22 cellular contexts compared by ENCODE assay signal in the genomic region with DNA sequence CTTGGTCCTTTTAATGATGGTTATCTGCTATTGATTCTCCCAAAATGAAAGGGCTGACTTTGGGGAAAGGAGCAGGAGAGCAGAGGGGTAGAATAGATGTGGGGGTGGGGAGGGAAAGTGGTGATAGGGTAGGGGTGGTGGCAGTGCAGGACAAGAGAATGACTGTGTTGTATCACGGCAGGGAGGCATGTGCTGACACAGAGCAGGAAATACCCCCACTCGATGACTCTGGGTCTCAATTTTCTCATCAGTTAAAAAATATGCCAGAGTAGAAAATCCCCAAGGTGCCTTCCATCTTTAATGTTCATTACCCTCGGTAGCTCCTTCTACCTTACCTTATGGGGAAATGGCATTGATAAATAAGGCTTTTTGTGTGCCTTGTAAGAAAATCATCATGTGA.
DNase-seq lines count a peak whose midpoint lies in the region; ATAC-seq, FAIRE-seq and TF ChIP-seq lines count a peak whose summit lies in the region.
"Had no signal": no experiment of that assay in that cellular context is flagged by ENCODE, and none has a peak within 500 bp of the region (broad histone marks: within the 10 kb centered on the region; RNA-seq: fewer than 3 reads in every experiment).

No MANE protein-coding gene starts in this region.

- H3K4me2 ChIP-seq in GM23338: no peak overlapping the region
- H3K4me2 ChIP-seq: hepatocyte had no signal

- peaks cover 14% of the 10 kb centered on the region for H3K4me1 Mint-ChIP-seq in GM23338
- H3K4me1 Mint-ChIP-seq in stimulated activated memory B cell treated with anti-CD40 and anti-IgM and Interleukin-4, amounts not matched to agents 10 μg/mL and 1 μg/mL and 100 μg/mL, for 72 hours: peaks cover 28% of the 10 kb centered on the region

- H3K4me1 ChIP-seq in GM23338 (ENCODE audit: insufficient read depth): peaks cover 7% of the 10 kb centered on the region; the same call in 1 of the 2 replicates

- H3K27ac ChIP-seq in GM23338 (ENCODE audit: low read depth): no peak overlapping the region
- H3K27ac ChIP-seq: hepatocyte had no signal

- no peaks in the 10 kb centered on the region for H3K27me3 ChIP-seq in GM23338 (ENCODE audit: insufficient read depth)
- no peaks in the 10 kb centered on the region for H3K27me3 ChIP-seq in bronchial epithelial cell (ENCODE audit: control insufficient read depth, insufficient read depth, low read length)
- H3K27me3 ChIP-seq: hepatocyte had no signal

- H3K9me2 ChIP-seq in GM23338 (ENCODE audit: insufficient read depth): no peaks in the 10 kb centered on the region; the same call in 1 of the 2 replicates

- TF ChIP-seq CTCF in GM23338 (conservative IDR thresholded peaks at IDR 0.05; ENCODE audit: low read depth in 2 of 2) (no peak), bronchial epithelial cell (IDR thresholded peaks at IDR 0.05; ENCODE audit: insufficient read depth, low read length, severe bottlenecking) (no peak)

- no peaks in the 10 kb centered on the region for H3K27me3 Mint-ChIP-seq in GM23338 (ENCODE audit: insufficient read depth, low read depth, poor library complexity)
- H3K27me3 Mint-ChIP-seq in stimulated activated memory B cell treated with anti-CD40 and anti-IgM and Interleukin-4, amounts not matched to agents 10 μg/mL and 1 μg/mL and 100 μg/mL, for 72 hours: peaks cover 11% of the 10 kb centered on the region

- H2AFZ ChIP-seq in GM23338: peak overlapping the region; percentile 23
- H2AFZ ChIP-seq: hepatocyte had no signal

- no peak for FAIRE-seq in bronchial epithelial cell (lab: Jason Lieb, UNC)

- no peaks in the 10 kb centered on the region for H3K9me3 Mint-ChIP-seq in GM23338
- peaks cover 3% of the 10 kb centered on the region for H3K9me3 Mint-ChIP-seq in stimulated activated memory B cell treated with anti-CD40 and anti-IgM and Interleukin-4, amounts not matched to agents 10 μg/mL and 1 μg/mL and 100 μg/mL, for 72 hours
- H3K9me3 Mint-ChIP-seq: activated T-helper 2 cell treated with anti-CD3 and anti-CD28 coated beads, Interferon-gamma antibody, Interleukin-2, Interleukin-4, amounts not matched to agents 10 μg/mL and 5 μg/mL and 100 μg/mL, durations not matched to agents 14 hours and 24 hours and 36 hours; CD8-positive, alpha-beta T cell; effector memory CD8-positive, alpha-beta T cell; mesothelial cell of epicardium had no signal

- H3K4me3 ChIP-seq in GM23338: no peak overlapping the region
- no peak overlapping the region for H3K4me3 ChIP-seq in bronchial epithelial cell (ENCODE audit: low read depth, low read length)
- H3K4me3 ChIP-seq: hepatocyte had no signal

- no peaks in the 10 kb centered on the region for H3F3A ChIP-seq in GM23338 (replicated peaks; ENCODE audit: low read depth)

- no peak overlapping the region for H3K27ac Mint-ChIP-seq in GM23338
- H3K27ac Mint-ChIP-seq in stimulated activated memory B cell treated with anti-CD40 and anti-IgM and Interleukin-4, amounts not matched to agents 10 μg/mL and 1 μg/mL and 100 μg/mL, for 72 hours: peak overlapping the region; percentile 44
- H3K27ac Mint-ChIP-seq: activated T-helper 2 cell treated with anti-CD3 and anti-CD28 coated beads, Interferon-gamma antibody, Interleukin-2, Interleukin-4, amounts not matched to agents 10 μg/mL and 5 μg/mL and 100 μg/mL, durations not matched to agents 14 hours and 24 hours and 36 hours; CD8-positive, alpha-beta T cell; mesothelial cell of epicardium had no signal

- H3K36me3 ChIP-seq in GM23338 (ENCODE audit: insufficient read depth) (no peaks in the 10 kb centered on the region), bronchial epithelial cell (ENCODE audit: control insufficient read depth, insufficient read depth, low read length) (no peaks in the 10 kb centered on the region)

- ATAC-seq in GM23338: no peak
- peak; percentile 49 for ATAC-seq in stimulated activated memory B cell treated with anti-CD40 and anti-IgM and Interleukin-4, amounts not matched to agents 10 μg/mL and 1 μg/mL and 100 μg/mL, for 72 hours
- ATAC-seq: CD8-positive, alpha-beta T cell; effector memory CD8-positive, alpha-beta T cell; right cardiac atrium had no signal

- H3K79me2 ChIP-seq in GM23338 (replicated peaks; ENCODE audit: insufficient read depth): no peaks in the 10 kb centered on the region
- H3K79me2 ChIP-seq: hepatocyte had no signal

- H3K36me3 Mint-ChIP-seq in GM23338 (ENCODE audit: low read depth): no peaks in the 10 kb centered on the region
- H3K36me3 Mint-ChIP-seq in stimulated activated memory B cell treated with anti-CD40 and anti-IgM and Interleukin-4, amounts not matched to agents 10 μg/mL and 1 μg/mL and 100 μg/mL, for 72 hours: no peaks in the 10 kb centered on the region
- H3K36me3 Mint-ChIP-seq: CD8-positive, alpha-beta T cell; mesothelial cell of epicardium had no signal

- peak; percentile 12 for DNase-seq in stimulated activated CD4-positive, alpha-beta T cell treated with anti-CD3 and anti-CD28 coated beads, Interleukin-15, amount 100 ng/mL, for 24 hours
- no peak for DNase-seq in stimulated activated CD4-positive, alpha-beta T cell treated with anti-CD3 and anti-CD28 coated beads, Interleukin-4, amount 100 ng/mL, for 1 hour
- DNase-seq in GM23338 (ENCODE audit: low spot score) (no peak), bronchial epithelial cell (ENCODE audit: low read depth) (peak; percentile 35), anterior cingulate cortex (lab: John Stamatoyannopoulos, UW) (no peak), NCI-H82 treated with DMSO at 0.1 percent for 48 hours (lab: John Stamatoyannopoulos, UW; ENCODE audit: unreplicated experiment) (no peak), GM19238 (ENCODE audit: insufficient read length, low spot score) (no peak)
- DNase-seq: amniotic stem cell; CD8-positive, alpha-beta T cell; DND-41; effector memory CD8-positive, alpha-beta T cell; kidney glomerular epithelial cell; MM.1S; NCI-H1930; NCI-H446 treated with DMSO at 0.1 percent for 48 hours; nucleus accumbens; right cardiac atrium; Right ventricle myocardium superior had no signal

- H4K20me1 ChIP-seq in GM23338 (replicated peaks; ENCODE audit: insufficient read depth): no peaks in the 10 kb centered on the region

- no peak overlapping the region for H3K4me3 Mint-ChIP-seq in GM23338
- no peak overlapping the region for H3K4me3 Mint-ChIP-seq in stimulated activated memory B cell treated with anti-CD40 and anti-IgM and Interleukin-4, amounts not matched to agents 10 μg/mL and 1 μg/mL and 100 μg/mL, for 72 hours
- H3K4me3 Mint-ChIP-seq: CD8-positive, alpha-beta T cell; effector memory CD8-positive, alpha-beta T cell; mesothelial cell of epicardium had no signal

TF ChIP-seq in GM23338, 12 proteins besides CTCF, POLR2A, EP300 and RAD21 (continues in another document):
- TF ChIP-seq ETS1 (IDR thresholded peaks at IDR 0.05) (no peak), ZNF331 (CRISPR knock-in tag; IDR thresholded peaks at IDR 0.05; ENCODE audit: low read depth) (no peak), EZH2phosphoT487 (IDR thresholded peaks at IDR 0.05; ENCODE audit: unreplicated experiment) (no peak), NANOG (IDR thresholded peaks at IDR 0.05; ENCODE audit: borderline replicate concordance) (no peak), STAT1 (IDR thresholded peaks at IDR 0.05; ENCODE audit: unreplicated experiment) (no peak), CREB1 (CRISPR knock-in tag; IDR thresholded peaks at IDR 0.05; ENCODE audit: low read depth) (no peak)
- TF ChIP-seq, protein P1, sequence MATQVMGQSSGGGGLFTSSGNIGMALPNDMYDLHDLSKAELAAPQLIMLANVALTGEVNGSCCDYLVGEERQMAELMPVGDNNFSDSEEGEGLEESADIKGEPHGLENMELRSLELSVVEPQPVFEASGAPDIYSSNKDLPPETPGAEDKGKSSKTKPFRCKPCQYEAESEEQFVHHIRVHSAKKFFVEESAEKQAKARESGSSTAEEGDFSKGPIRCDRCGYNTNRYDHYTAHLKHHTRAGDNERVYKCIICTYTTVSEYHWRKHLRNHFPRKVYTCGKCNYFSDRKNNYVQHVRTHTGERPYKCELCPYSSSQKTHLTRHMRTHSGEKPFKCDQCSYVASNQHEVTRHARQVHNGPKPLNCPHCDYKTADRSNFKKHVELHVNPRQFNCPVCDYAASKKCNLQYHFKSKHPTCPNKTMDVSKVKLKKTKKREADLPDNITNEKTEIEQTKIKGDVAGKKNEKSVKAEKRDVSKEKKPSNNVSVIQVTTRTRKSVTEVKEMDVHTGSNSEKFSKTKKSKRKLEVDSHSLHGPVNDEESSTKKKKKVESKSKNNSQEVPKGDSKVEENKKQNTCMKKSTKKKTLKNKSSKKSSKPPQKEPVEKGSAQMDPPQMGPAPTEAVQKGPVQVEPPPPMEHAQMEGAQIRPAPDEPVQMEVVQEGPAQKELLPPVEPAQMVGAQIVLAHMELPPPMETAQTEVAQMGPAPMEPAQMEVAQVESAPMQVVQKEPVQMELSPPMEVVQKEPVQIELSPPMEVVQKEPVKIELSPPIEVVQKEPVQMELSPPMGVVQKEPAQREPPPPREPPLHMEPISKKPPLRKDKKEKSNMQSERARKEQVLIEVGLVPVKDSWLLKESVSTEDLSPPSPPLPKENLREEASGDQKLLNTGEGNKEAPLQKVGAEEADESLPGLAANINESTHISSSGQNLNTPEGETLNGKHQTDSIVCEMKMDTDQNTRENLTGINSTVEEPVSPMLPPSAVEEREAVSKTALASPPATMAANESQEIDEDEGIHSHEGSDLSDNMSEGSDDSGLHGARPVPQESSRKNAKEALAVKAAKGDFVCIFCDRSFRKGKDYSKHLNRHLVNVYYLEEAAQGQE (IDR thresholded peaks at IDR 0.05; ENCODE audit: unreplicated experiment): no peak

Comparison
In these comparisons a context has a peak if more than half of its experiments do, and no peak if none do; other contexts are left out.
1. DNase-seq: peak in stimulated activated CD4-positive, alpha-beta T cell treated with anti-CD3 and anti-CD28 coated beads, Interleukin-15, amount 100 ng/mL, for 24 hours (single experiment) and bronchial epithelial cell (single experiment); none in stimulated activated CD4-positive, alpha-beta T cell treated with anti-CD3 and anti-CD28 coated beads, Interleukin-4, amount 100 ng/mL, for 1 hour (single experiment), GM23338 (single experiment), anterior cingulate cortex (0 of 58), NCI-H82 treated with DMSO at 0.1 percent for 48 hours (single experiment) and GM19238 (single experiment).